Comparison of ENCODE assay signal across 25 cellular contexts in the genomic region with DNA sequence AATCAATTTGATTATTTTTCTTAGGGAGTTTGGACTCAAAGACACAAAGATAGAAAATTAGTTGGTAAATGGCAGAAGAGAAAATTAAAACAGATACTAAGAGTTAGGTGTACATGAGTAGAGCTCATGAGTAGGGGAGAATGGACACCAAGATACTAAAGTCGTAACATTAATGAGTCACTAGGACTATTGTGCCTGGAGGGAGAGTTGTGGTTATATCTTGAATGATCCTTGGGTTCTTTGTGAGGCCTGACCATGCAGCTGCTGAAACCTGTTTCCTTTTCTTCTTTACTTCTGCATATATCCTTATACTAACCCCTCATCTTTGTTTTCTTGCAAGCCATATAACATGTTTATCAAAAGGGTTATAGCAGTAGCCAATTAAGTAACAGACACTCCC.
A peak's percentile ranks its signal among the peaks of the same experiment; 100 is the strongest.
DNase-seq lines count a peak whose midpoint lies in the region; ATAC-seq, FAIRE-seq and TF ChIP-seq lines count a peak whose summit lies in the region.
"Had no signal": no experiment of that assay in that cellular context is flagged by ENCODE, and none has a peak within 500 bp of the region (broad histone marks: within the 10 kb centered on the region; RNA-seq: fewer than 3 reads in every experiment).

No MANE protein-coding gene starts in this region.

- no peak for TF ChIP-seq EP300 in HepG2 (IDR thresholded peaks at IDR 0.05; ENCODE audit: low read depth in 2 of 2, low read length in 2 of 2)
- TF ChIP-seq EP300 in HepG2 (CRISPR knock-in tag; IDR thresholded peaks at IDR 0.05; ENCODE audit: borderline replicate concordance), result no peak

- DNase-seq in GM12892 (ENCODE audit: insufficient read length) (no peak), RCC 7860 (ENCODE audit: low spot score) (no peak), epithelial cell of esophagus (ENCODE audit: low read depth) (peak; percentile 45), SHP77 (lab: John Stamatoyannopoulos, UW) (no peak), T-helper 9 cell (no peak), DMS153 treated with DMSO at 0.1 percent for 48 hours (lab: John Stamatoyannopoulos, UW; ENCODE audit: unreplicated experiment) (no peak), HepG2 (ENCODE audit: low spot score) (no peak)
- DNase-seq: C1 segment of cervical spinal cord; CD4-positive, alpha-beta memory T cell; COR-L47; Karpas-422; NCI-H1417 treated with DMSO at 0.1 percent for 48 hours; NCI-H1694 treated with DMSO at 0.1 percent for 48 hours; NCI-H2081; NCI-H2171; NCI-H345; NCI-H524; NCI-H748 treated with DMSO at 0.1 percent for 48 hours; PC-9; SIG-M5; SK-N-SH; SW 1271; T-helper 17 cell had no signal

- 88% methylated on average over 1 of the region's 1 CpG for WGBS in HepG2 (ENCODE audit: low lambda C conversion rate)

- H2AFZ ChIP-seq in HepG2 (ENCODE audit: low read length), result no peak overlapping the region
- H2AFZ ChIP-seq: PC-9 had no signal

- no peak overlapping the region for H3K4me3 ChIP-seq in epithelial cell of esophagus (ENCODE audit: low read length)
- no peak overlapping the region for H3K4me3 ChIP-seq in HepG2 (replicated peaks in 1 of 3; ENCODE audit: insufficient read depth in 1 of 3, low read depth in 2 of 3, low read length in 3 of 3)
- H3K4me3 ChIP-seq: PC-9 had no signal

- no peak for ATAC-seq in HepG2
- ATAC-seq: HCT116, T-helper 17 cell had no signal

- H4K20me1 ChIP-seq in HepG2 (ENCODE audit: insufficient read depth, low read length), result no peaks in the 10 kb centered on the region

- no peak overlapping the region for H3K9ac ChIP-seq in HepG2 (ENCODE audit: insufficient read depth, low read depth, low read length)
- H3K9ac ChIP-seq: SK-N-SH had no signal

- TF ChIP-seq CTCF in epithelial cell of esophagus (IDR thresholded peaks at IDR 0.05; ENCODE audit: insufficient read depth, low read depth, low read length, missing control alignments) (no peak), HepG2 (CRISPR knock-in tag; IDR thresholded peaks at IDR 0.05) (no peak)

- no peak overlapping the region for H3K27ac ChIP-seq in HepG2 (ENCODE audit: extremely low read length, insufficient read depth, low read length)
- H3K27ac ChIP-seq: PC-9 had no signal

- no peak for TF ChIP-seq RAD21 in HepG2 (CRISPR knock-in tag; IDR thresholded peaks at IDR 0.05)

- H3K9me3 ChIP-seq in HepG2 (ENCODE audit: low read length), result no peaks in the 10 kb centered on the region
- H3K9me3 ChIP-seq: SK-N-SH had no signal

- intact Hi-C loops in HepG2 (cut with micrococcal nuclease; ENCODE audit: unreplicated experiment), result no loop called here

- POLR2A ChIA-PET in HepG2 (lab: Yijun Ruan, JAX), result no interaction called here

- no peaks in the 10 kb centered on the region for H3K4me1 ChIP-seq in HepG2 (ENCODE audit: insufficient read depth, low read length)

- H3K36me3 ChIP-seq in HepG2 (replicated peaks in 1 of 2; ENCODE audit: control insufficient read depth in 1 of 2, insufficient read depth in 2 of 2, low read length in 2 of 2), result no peaks in the 10 kb centered on the region

- no TSS peak for BruUV-seq in HepG2 (replicated peaks; lab: Mats Ljungman, UMichigan)

- no peak for TF ChIP-seq POLR2A in GM12892 (IDR thresholded peaks at IDR 0.05; ENCODE audit: low read depth, low read length)
- TF ChIP-seq POLR2A in HepG2 (IDR thresholded peaks at IDR 0.05; ENCODE audit: insufficient read depth in 1 of 2, low read depth in 2 of 2, low read length in 2 of 2), result no peak

- H3K27me3 ChIP-seq in HepG2 (ENCODE audit: control insufficient read depth in 1 of 2, insufficient read depth in 2 of 2, low read length in 2 of 2), result no peaks in the 10 kb centered on the region

- CTCF ChIA-PET in HepG2 (lab: Yijun Ruan, JAX; ENCODE audit: low intra/inter-chr PET ratio, low total read pairs), result no interaction called here

- in situ Hi-C loops in HepG2 (cut with HindIII; ENCODE audit: extremely low pct_ligation_motif_present, low pct_unique_long_range_greater_than_20kb), result no loop called here

- H3K4me2 ChIP-seq in HepG2 (ENCODE audit: low read depth, low read length), result no peak overlapping the region
- H3K4me2 ChIP-seq: PC-9, SK-N-SH had no signal

- no peaks in the 10 kb centered on the region for H3K79me2 ChIP-seq in HepG2 (ENCODE audit: insufficient read depth, low read length)

- peak; percentile 33 for FAIRE-seq in GM12892 (lab: Jason Lieb, UNC)
- FAIRE-seq in RCC 7860 (lab: Jason Lieb, UNC), result peak; percentile 37
- no peak for FAIRE-seq in HepG2 (lab: Jason Lieb, UNC)
- FAIRE-seq: GM18507 had no signal

TF ChIP-seq in HepG2, 621 proteins besides CTCF, POLR2A, EP300 and RAD21:
- no peak for TF ChIP-seq TSC22D2 (CRISPR knock-in tag; IDR thresholded peaks at IDR 0.05; ENCODE audit: borderline replicate concordance)
- TF ChIP-seq KAT7 (CRISPR knock-in tag; IDR thresholded peaks at IDR 0.05; ENCODE audit: borderline replicate concordance), result no peak
- no peak for TF ChIP-seq HDAC2 (CRISPR knock-in tag; IDR thresholded peaks at IDR 0.05)
- TF ChIP-seq ZMYM3 (CRISPR knock-in tag; IDR thresholded peaks at IDR 0.05), result no peak
- no peak for TF ChIP-seq ZNF576 (CRISPR knock-in tag; IDR thresholded peaks at IDR 0.05)
- TF ChIP-seq STAG1 (CRISPR knock-in tag; IDR thresholded peaks at IDR 0.05), result no peak
- TF ChIP-seq ZNF782 (CRISPR knock-in tag; IDR thresholded peaks at IDR 0.05; ENCODE audit: borderline replicate concordance), result no peak
- no peak for TF ChIP-seq RFX5 (IDR thresholded peaks at IDR 0.05; ENCODE audit: low read depth, low read length)
- no peak for TF ChIP-seq ZNF788 (CRISPR knock-in tag; IDR thresholded peaks at IDR 0.05; ENCODE audit: borderline replicate concordance)
